23 cellular contexts compared by ENCODE assay signal in genomic region chr22:35517207-35517606, GRCh38. TPM values are rescaled to one million over a fixed set of nuclear protein-coding genes. Genes with fewer than 3 reads are reported as not detected.
"Had no signal": no experiment of that assay in that cellular context is flagged by ENCODE, and none has a peak within 500 bp of the region (broad histone marks: within the 10 kb centered on the region; RNA-seq: fewer than 3 reads in every experiment).

No MANE protein-coding gene starts in this region.

- H3K9me3 ChIP-seq: body of pancreas, left ventricle myocardium inferior, testis, uterus had no signal

- H3K9me3 Mint-ChIP-seq: activated B cell treated with CpG ODN at 0.5 μM for 24 hours; activated CD4-positive, alpha-beta memory T cell treated with anti-CD3 and anti-CD28 coated beads, Interleukin-2, amount 10 ng/mL, durations not matched to agents 7 days and 5 days; activated naive CD8-positive, alpha-beta T cell treated with anti-CD3 and anti-CD28 coated beads, Interleukin-2, amount 50 U/mL, for 24 hours; dendritic cell treated with granulocyte-macrophage colony-stimulating factor and Interleukin-4, amounts not matched to agents 40 ng/mL and 50 ng/mL, for 4 days; immature natural killer cell; natural killer cell treated with Interleukin-12 subunit alpha and Interleukin-12 subunit beta and Interleukin-15 and Interleukin-18, amount 100 ng/mL, for 72 hours had no signal

- H3K4me1 Mint-ChIP-seq: activated B cell treated with CpG ODN at 0.5 μM for 24 hours; activated CD4-positive, alpha-beta memory T cell treated with anti-CD3 and anti-CD28 coated beads, Interleukin-2, amount 10 ng/mL, durations not matched to agents 7 days and 5 days; activated naive CD8-positive, alpha-beta T cell treated with anti-CD3 and anti-CD28 coated beads, Interleukin-2, amount 50 U/mL, for 24 hours; immature natural killer cell had no signal

- H3K27ac ChIP-seq: body of pancreas, foreskin keratinocyte, left ventricle myocardium inferior, testis, uterus had no signal

- H3K36me3 ChIP-seq: left ventricle myocardium inferior, uterus had no signal

- H3K4me3 Mint-ChIP-seq: activated B cell treated with CpG ODN at 0.5 μM for 24 hours; activated CD4-positive, alpha-beta memory T cell treated with anti-CD3 and anti-CD28 coated beads, Interleukin-2, amount 10 ng/mL, durations not matched to agents 7 days and 5 days; activated naive CD8-positive, alpha-beta T cell treated with anti-CD3 and anti-CD28 coated beads, Interleukin-2, amount 50 U/mL, for 24 hours; dendritic cell treated with granulocyte-macrophage colony-stimulating factor and Interleukin-4, amounts not matched to agents 40 ng/mL and 50 ng/mL, for 4 days; immature natural killer cell; natural killer cell treated with Interleukin-12 subunit alpha and Interleukin-12 subunit beta and Interleukin-15 and Interleukin-18, amount 100 ng/mL, for 72 hours had no signal

- H3K27me3 ChIP-seq: body of pancreas, foreskin keratinocyte, testis, uterus had no signal

- ATAC-seq: activated naive CD8-positive, alpha-beta T cell treated with anti-CD3 and anti-CD28 coated beads, Interleukin-2, amount 50 U/mL, for 24 hours; body of pancreas; foreskin keratinocyte; natural killer cell treated with Interleukin-12 subunit alpha and Interleukin-12 subunit beta and Interleukin-15 and Interleukin-18, amount 100 ng/mL, for 72 hours had no signal

- DNase-seq: activated B cell treated with CpG ODN at 0.5 μM for 24 hours; activated CD4-positive, alpha-beta memory T cell treated with anti-CD3 and anti-CD28 coated beads, Interleukin-2, amount 10 ng/mL, durations not matched to agents 7 days and 5 days; activated CD4-positive, alpha-beta T cell treated with anti-CD3 and anti-CD28 coated beads for 4 hours; activated effector memory CD4-positive, alpha-beta T cell treated with anti-CD3 and anti-CD28 coated beads, Interleukin-2, amount 50 U/mL, for 16 hours; activated naive CD4-positive, alpha-beta T cell treated with anti-CD3 and anti-CD28 coated beads, Interleukin-2, amount 50 U/mL, for 16 hours; activated naive CD8-positive, alpha-beta T cell treated with anti-CD3 and anti-CD28 coated beads, Interleukin-2, amount 50 U/mL, for 24 hours; body of pancreas; effector CD4-positive, alpha-beta T cell; foreskin keratinocyte; immature natural killer cell; left ventricle myocardium inferior; mammary epithelial cell; midbrain; retina; stimulated activated CD4-positive, alpha-beta T cell treated with anti-CD3 and anti-CD28 coated beads, Interleukin-4, amount 100 ng/mL, for 1 hour; stimulated activated naive CD4-positive, alpha-beta T cell; testis; trophoblast cell; uterus had no signal

- H3K4me1 ChIP-seq: body of pancreas, left ventricle myocardium inferior, testis, uterus had no signal

- H3K36me3 Mint-ChIP-seq: immature natural killer cell; natural killer cell treated with Interleukin-12 subunit alpha and Interleukin-12 subunit beta and Interleukin-15 and Interleukin-18, amount 100 ng/mL, for 72 hours had no signal

- H3K4me3 ChIP-seq: body of pancreas, left ventricle myocardium inferior, testis, uterus had no signal

- H3K27ac Mint-ChIP-seq: activated B cell treated with CpG ODN at 0.5 μM for 24 hours; activated CD4-positive, alpha-beta memory T cell treated with anti-CD3 and anti-CD28 coated beads, Interleukin-2, amount 10 ng/mL, durations not matched to agents 7 days and 5 days; activated naive CD8-positive, alpha-beta T cell treated with anti-CD3 and anti-CD28 coated beads, Interleukin-2, amount 50 U/mL, for 24 hours; dendritic cell treated with granulocyte-macrophage colony-stimulating factor and Interleukin-4, amounts not matched to agents 40 ng/mL and 50 ng/mL, for 4 days; immature natural killer cell; natural killer cell treated with Interleukin-12 subunit alpha and Interleukin-12 subunit beta and Interleukin-15 and Interleukin-18, amount 100 ng/mL, for 72 hours; progenitor cell of endocrine pancreas had no signal

RNA-seq across cellular contexts. Expression of gene RASD2, which starts 23.4 kb away (rescaled TPM):
- total RNA-seq: activated B cell treated with CpG ODN at 0.5 μM for 24 hours; activated CD4-positive, alpha-beta memory T cell treated with anti-CD3 and anti-CD28 coated beads, Interleukin-2, amount 10 ng/mL, durations not matched to agents 7 days and 5 days; osteocyte had no signal
- polyA plus RNA-seq: immature natural killer cell had no signal
